ENCODE assay signal across 8 cellular contexts in the genomic region with DNA sequence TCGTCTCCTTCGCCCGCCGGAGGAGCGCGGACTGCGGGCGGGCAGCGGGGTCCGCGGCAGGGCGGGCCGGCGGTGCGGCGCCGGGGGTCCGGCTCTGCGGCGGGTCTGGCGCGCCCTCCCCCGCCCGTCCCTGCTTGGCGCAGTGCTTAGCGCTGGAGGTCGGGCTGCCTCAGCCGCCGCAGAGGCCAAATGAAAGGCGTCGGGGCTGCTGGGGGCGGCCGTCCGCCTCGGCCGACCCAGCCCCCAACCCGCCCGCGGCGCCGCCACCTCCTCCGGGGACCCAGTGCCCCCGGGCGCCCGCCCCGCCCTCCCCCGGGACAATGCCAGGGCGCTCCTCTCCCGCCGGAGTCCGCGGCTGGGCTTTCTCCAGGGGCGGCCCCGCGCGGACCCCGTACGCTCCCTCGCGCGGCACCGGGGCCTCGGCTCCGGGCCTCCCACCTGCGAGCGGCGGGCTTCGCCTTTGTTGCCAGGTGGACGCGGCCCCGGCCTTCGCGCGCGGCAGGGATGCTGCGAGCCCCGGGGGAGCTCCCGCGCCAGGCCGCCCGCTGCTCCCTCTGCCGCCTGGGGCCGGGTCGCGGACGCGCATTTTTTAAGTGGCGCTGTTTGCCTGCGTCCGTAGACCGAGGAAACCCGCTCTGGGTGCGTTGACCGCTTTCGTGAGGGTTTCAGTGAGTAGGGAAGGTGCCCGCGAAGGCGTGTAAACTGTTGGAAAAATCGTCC. TPM values are rescaled to one million over a fixed set of nuclear protein-coding genes. Genes with fewer than 3 reads are reported as not detected.
DNase-seq lines count a peak whose midpoint lies in the region; ATAC-seq and TF ChIP-seq lines count a peak whose summit lies in the region.

No MANE protein-coding gene starts in this region.

- peaks cover 24% of the 10 kb centered on the region for H3K4me1 Mint-ChIP-seq in endothelial cell (ENCODE audit: unreplicated experiment)
- H3K4me1 Mint-ChIP-seq in stimulated activated effector memory CD8-positive, alpha-beta T cell treated with anti-CD3 and anti-CD28 coated beads, Interleukin-12 subunit alpha, Interleukin-12 subunit beta, amount 100 ng/mL, for 72 hours = peaks cover 23% of the 10 kb centered on the region

- H4K20me1 ChIP-seq in MM.1S (ENCODE audit: insufficient read depth, low read length) = no peaks in the 10 kb centered on the region

- peaks cover 10% of the 10 kb centered on the region for H3K36me3 Mint-ChIP-seq in endothelial cell (ENCODE audit: low read depth, unreplicated experiment)
- peaks cover 6% of the 10 kb centered on the region for H3K36me3 Mint-ChIP-seq in stimulated activated effector memory CD8-positive, alpha-beta T cell treated with anti-CD3 and anti-CD28 coated beads, Interleukin-12 subunit alpha, Interleukin-12 subunit beta, amount 100 ng/mL, for 72 hours

- H3K27ac ChIP-seq in MM.1S (ENCODE audit: low read length) = peak overlapping the region; percentile 45; the same call in 1 of the 2 replicates

- peak overlapping the region; percentile 82 for H2AFZ ChIP-seq in MM.1S (ENCODE audit: low read length)

- H3F3A ChIP-seq in MM.1S (ENCODE audit: insufficient read depth, low read length) = peaks cover 8% of the 10 kb centered on the region; the same call in 1 of the 2 replicates

- DNase-seq in GM10248 (ENCODE audit: extremely low spot score) (peak; percentile 62), H7 (peak; percentile 77), MM.1S (peak; percentile 61), endothelial cell (ENCODE audit: low spot score) (peak; percentile 36), HK-2 (ENCODE audit: unreplicated experiment) (no peak)
- peak; percentile 3 to 20 (median 6) for DNase-seq in activated CD8-positive, alpha-beta memory T cell treated with anti-CD3 and anti-CD28 coated beads for 48 hours (ENCODE audit: low read depth in 2 of 3, low spot score in 2 of 3)
- DNase-seq in stimulated activated effector memory CD8-positive, alpha-beta T cell treated with anti-CD3 and anti-CD28 coated beads, Interleukin-12 subunit alpha, Interleukin-12 subunit beta, amount 100 ng/mL, for 72 hours (ENCODE audit: low spot score in 2 of 2) = peak; percentile 32 to 67

- no peaks in the 10 kb centered on the region for H3K36me3 ChIP-seq in H7 (replicated peaks; ENCODE audit: control insufficient read depth, insufficient read depth, low read length)
- H3K36me3 ChIP-seq in MM.1S (replicated peaks; ENCODE audit: insufficient read depth, low read length) = no peaks in the 10 kb centered on the region

- peaks cover 14% of the 10 kb centered on the region for H3K27me3 Mint-ChIP-seq in endothelial cell (ENCODE audit: unreplicated experiment)

- peaks cover 13% of the 10 kb centered on the region for H3K79me2 ChIP-seq in MM.1S (ENCODE audit: low read length)

- POLR2A ChIA-PET in GM10248 (lab: Yijun Ruan, JAX) = interaction anchor here (1.0 kb wide), 1 partner anchor 67 kb away, joined by 4 read pairs; a partner anchor contains a TSS

- H3K27me3 ChIP-seq in H7 (ENCODE audit: control insufficient read depth, insufficient read depth, low read length) = peaks cover 18% of the 10 kb centered on the region
- no peaks in the 10 kb centered on the region for H3K27me3 ChIP-seq in MM.1S (replicated peaks; ENCODE audit: insufficient read depth, low read length)
- no peaks in the 10 kb centered on the region for H3K27me3 ChIP-seq in mononuclear cell (ENCODE audit: insufficient read depth, low read length)

- peak overlapping the region; percentile 98 for H3K4me3 Mint-ChIP-seq in endothelial cell (ENCODE audit: unreplicated experiment)
- peak overlapping the region; percentile 96 for H3K4me3 Mint-ChIP-seq in stimulated activated effector memory CD8-positive, alpha-beta T cell treated with anti-CD3 and anti-CD28 coated beads, Interleukin-12 subunit alpha, Interleukin-12 subunit beta, amount 100 ng/mL, for 72 hours

- H3K4me1 ChIP-seq in MM.1S (ENCODE audit: low read length) (peaks cover 14% of the 10 kb centered on the region), mononuclear cell (ENCODE audit: insufficient read depth, low read length) (peaks cover 37% of the 10 kb centered on the region)

- no peak overlapping the region for H3K27ac Mint-ChIP-seq in endothelial cell (ENCODE audit: unreplicated experiment)
- H3K27ac Mint-ChIP-seq in stimulated activated effector memory CD8-positive, alpha-beta T cell treated with anti-CD3 and anti-CD28 coated beads, Interleukin-12 subunit alpha, Interleukin-12 subunit beta, amount 100 ng/mL, for 72 hours = peak overlapping the region; percentile 86

- H3K4me3 ChIP-seq in H7 (ENCODE audit: insufficient read depth, low read depth, low read length) = peak overlapping the region; percentile 92
- peak overlapping the region; percentile 81 for H3K4me3 ChIP-seq in MM.1S (ENCODE audit: low read length)
- H3K4me3 ChIP-seq in mononuclear cell (ENCODE audit: low read length) = peak overlapping the region; percentile 78

- peak overlapping the region; percentile 66 for H3K4me2 ChIP-seq in MM.1S (ENCODE audit: low read depth, low read length)

- peak; percentile 38 for TF ChIP-seq CTCF in GM10248 (IDR thresholded peaks at IDR 0.05; ENCODE audit: control extremely low read depth, extremely low read depth, low read depth, missing control alignments)
- peak; percentile 22 for TF ChIP-seq CTCF in MM.1S (IDR thresholded peaks at IDR 0.05; ENCODE audit: low read length)
- TF ChIP-seq CTCF in endothelial cell (IDR thresholded peaks at IDR 0.05; ENCODE audit: unreplicated experiment) = no peak

- no peaks in the 10 kb centered on the region for H3K9me3 Mint-ChIP-seq in endothelial cell (ENCODE audit: unreplicated experiment)
- H3K9me3 Mint-ChIP-seq in stimulated activated effector memory CD8-positive, alpha-beta T cell treated with anti-CD3 and anti-CD28 coated beads, Interleukin-12 subunit alpha, Interleukin-12 subunit beta, amount 100 ng/mL, for 72 hours = no peaks in the 10 kb centered on the region

- no peaks in the 10 kb centered on the region for H3K9me3 ChIP-seq in MM.1S (replicated peaks; ENCODE audit: insufficient read depth, low read length)
- no peaks in the 10 kb centered on the region for H3K9me3 ChIP-seq in mononuclear cell (ENCODE audit: low read depth, low read length)

- ATAC-seq in stimulated activated effector memory CD8-positive, alpha-beta T cell treated with anti-CD3 and anti-CD28 coated beads, Interleukin-12 subunit alpha, Interleukin-12 subunit beta, amount 100 ng/mL, for 72 hours = peak; percentile 43

- CTCF ChIA-PET in GM10248 (lab: Yijun Ruan, JAX) = interaction anchor here (0.6 to 1.5 kb wide), 5 partner anchors 17 to 66 kb away, joined by 3 to 6 read pairs (median 4); no protein-coding TSS in a partner anchor

- H3K9me2 ChIP-seq in MM.1S (replicated peaks; ENCODE audit: insufficient read depth, low read length) = no peaks in the 10 kb centered on the region

- H3K9ac ChIP-seq in MM.1S (ENCODE audit: low read length) = peak overlapping the region; percentile 58; the same call in 1 of the 2 replicates

RNA-seq across cellular contexts. Expression of a gene that starts 0.6 kb away (rescaled TPM):
- 252 and 257 TPM in 2 replicates for total RNA-seq in H7 (2014; rRNA removed; shearing (Covaris generic))
- 815 TPM for total RNA-seq in endothelial cell (ENCODE audit: unreplicated experiment)
- 316 TPM for total RNA-seq in mononuclear cell
